ENCODE assay signal across 1 cellular context in the genomic region with DNA sequence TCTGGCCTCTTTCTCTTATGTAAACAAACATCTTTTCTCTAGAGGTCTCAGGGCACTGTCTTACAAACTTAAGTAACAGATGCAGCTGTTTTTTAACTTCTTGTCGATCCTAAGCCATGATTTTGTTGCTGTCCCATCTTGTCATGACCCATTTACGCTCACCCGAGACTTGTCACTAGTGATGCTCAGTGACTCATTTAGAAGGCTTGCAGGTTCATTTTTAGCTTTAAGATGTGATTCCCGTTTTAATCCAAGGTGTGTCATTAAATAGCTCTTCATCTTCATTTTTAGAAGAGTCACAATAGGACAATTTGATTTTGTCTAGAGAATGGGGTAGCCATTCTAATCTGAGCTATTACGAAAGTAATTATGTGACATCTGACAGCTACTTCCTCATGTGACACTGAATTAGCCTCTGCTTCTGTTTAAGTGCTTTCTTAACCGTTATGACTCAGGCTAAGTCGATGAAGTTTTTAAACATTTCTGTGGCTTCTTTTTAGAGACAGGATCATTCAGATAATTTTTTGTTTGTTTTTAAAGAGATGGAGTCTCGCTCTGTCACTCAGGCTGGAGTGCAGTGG.
TF ChIP-seq lines count a peak whose summit lies in the region.

No MANE protein-coding gene starts in this region.

TF ChIP-seq in K562, 482 proteins besides CTCF, POLR2A, EP300 and RAD21 (continued from another document):
- TF ChIP-seq, protein P1, sequence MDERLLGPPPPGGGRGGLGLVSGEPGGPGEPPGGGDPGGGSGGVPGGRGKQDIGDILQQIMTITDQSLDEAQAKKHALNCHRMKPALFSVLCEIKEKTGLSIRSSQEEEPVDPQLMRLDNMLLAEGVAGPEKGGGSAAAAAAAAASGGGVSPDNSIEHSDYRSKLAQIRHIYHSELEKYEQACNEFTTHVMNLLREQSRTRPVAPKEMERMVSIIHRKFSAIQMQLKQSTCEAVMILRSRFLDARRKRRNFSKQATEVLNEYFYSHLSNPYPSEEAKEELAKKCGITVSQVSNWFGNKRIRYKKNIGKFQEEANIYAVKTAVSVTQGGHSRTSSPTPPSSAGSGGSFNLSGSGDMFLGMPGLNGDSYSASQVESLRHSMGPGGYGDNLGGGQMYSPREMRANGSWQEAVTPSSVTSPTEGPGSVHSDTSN (CRISPR knock-in tag; IDR thresholded peaks at IDR 0.05; ENCODE audit: low read depth): 0 out of 2 replicates have a peak, but pooled peaks have one; percentile 21
- TF ChIP-seq, protein P1 (tag; conservative IDR thresholded peaks at IDR 0.05; ENCODE audit: low read depth): peak; percentile 65; the same call in 1 of the 2 replicates
- TF ChIP-seq JUND (IDR thresholded peaks at IDR 0.05; ENCODE audit: borderline replicate concordance, low read depth, low read length) (peak; percentile 79), JUND (tag; IDR thresholded peaks at IDR 0.05; ENCODE audit: borderline replicate concordance, low read depth, low read length) (peak; percentile 42; the same call in 2 of the 3 replicates), FOSL1 (tag; conservative IDR thresholded peaks at IDR 0.05) (peak; percentile 89), SMARCE1 (IDR thresholded peaks at IDR 0.05) (peak; percentile 39), PCBP1 (IDR thresholded peaks at IDR 0.05; ENCODE audit: low read depth, low read length, poor library complexity, severe bottlenecking) (no peak), JUN (IDR thresholded peaks at IDR 0.05; ENCODE audit: borderline replicate concordance, low read depth, low read length) (0 out of 2 replicates have a peak, but pooled peaks have one; percentile 6), JUN (CRISPR knock-in tag; IDR thresholded peaks at IDR 0.05; ENCODE audit: borderline replicate concordance) (no peak)
- TF ChIP-seq, protein P2, sequence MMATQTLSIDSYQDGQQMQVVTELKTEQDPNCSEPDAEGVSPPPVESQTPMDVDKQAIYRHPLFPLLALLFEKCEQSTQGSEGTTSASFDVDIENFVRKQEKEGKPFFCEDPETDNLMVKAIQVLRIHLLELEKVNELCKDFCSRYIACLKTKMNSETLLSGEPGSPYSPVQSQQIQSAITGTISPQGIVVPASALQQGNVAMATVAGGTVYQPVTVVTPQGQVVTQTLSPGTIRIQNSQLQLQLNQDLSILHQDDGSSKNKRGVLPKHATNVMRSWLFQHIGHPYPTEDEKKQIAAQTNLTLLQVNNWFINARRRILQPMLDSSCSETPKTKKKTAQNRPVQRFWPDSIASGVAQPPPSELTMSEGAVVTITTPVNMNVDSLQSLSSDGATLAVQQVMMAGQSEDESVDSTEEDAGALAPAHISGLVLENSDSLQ (IDR thresholded peaks at IDR 0.05): peak; percentile 93
TF ChIP-seq in K562: peak in this region for 33.
